ENCODE assay signal across 1 cellular context in the genomic region with DNA sequence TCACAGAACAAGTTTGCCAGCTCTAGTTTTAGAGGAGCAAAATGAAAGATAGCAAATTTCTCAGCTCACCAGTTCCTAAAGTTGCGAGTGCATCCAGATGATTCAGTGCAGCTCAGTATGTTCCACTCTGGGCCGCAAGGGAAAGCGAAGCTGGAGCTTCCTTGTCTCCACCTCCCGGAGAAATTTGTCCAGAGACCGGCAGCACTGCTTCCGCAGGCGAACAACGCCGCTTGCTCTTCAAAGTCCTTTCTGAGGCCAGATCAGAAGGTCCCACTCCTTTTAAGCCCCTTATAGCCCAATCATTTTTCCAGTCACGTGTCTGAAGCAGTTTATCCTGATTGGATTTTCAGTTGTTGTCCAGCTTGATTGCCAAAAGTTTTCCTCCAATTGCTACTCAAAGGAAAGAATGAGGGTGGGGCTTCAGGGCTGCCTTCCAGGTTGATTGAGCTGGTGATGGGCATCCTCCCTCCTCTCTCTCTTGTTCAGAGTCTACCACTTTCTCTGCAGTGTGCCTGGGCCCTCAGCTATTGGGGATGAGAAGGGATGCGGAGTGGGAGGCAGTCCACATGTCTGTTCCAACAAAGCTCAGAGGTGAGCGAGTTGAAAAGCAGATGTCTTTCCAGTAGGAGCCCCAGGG.
TF ChIP-seq lines count a peak whose summit lies in the region.

A gene with protein sequence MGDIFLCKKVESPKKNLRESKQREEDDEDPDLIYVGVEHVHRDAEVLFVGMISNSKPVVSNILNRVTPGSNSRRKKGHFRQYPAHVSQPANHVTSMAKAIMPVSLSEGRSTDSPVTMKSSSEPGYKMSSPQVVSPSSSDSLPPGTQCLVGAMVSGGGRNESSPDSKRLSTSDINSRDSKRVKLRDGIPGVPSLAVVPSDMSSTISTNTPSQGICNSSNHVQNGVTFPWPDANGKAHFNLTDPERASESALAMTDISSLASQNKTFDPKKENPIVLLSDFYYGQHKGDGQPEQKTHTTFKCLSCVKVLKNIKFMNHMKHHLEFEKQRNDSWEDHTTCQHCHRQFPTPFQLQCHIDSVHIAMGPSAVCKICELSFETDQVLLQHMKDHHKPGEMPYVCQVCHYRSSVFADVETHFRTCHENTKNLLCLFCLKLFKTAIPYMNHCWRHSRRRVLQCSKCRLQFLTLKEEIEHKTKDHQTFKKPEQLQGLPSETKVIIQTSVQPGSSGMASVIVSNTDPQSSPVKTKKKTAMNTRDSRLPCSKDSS (minus strand): TSS at position 251 of the 637 bp plus-strand sequence. CDS start 4,640 bp downstream, outside the sequence.

TF ChIP-seq in HepG2, 621 proteins besides CTCF, POLR2A, EP300 and RAD21 (continued from another document and continues in another):
- TF ChIP-seq, protein P1, sequence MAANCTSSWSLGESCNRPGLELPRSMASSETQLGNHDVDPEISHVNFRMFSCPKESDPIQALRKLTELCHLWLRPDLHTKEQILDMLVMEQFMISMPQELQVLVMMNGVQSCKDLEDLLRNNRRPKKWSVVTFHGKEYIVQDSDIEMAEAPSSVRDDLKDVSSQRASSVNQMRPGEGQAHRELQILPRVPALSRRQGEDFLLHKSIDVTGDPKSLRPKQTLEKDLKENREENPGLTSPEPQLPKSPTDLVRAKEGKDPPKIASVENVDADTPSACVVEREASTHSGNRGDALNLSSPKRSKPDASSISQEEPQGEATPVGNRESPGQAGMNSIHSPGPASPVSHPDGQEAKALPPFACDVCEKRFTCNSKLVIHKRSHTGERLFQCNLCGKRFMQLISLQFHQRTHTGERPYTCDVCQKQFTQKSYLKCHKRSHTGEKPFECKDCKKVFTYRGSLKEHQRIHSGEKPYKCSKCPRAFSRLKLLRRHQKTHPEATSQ (CRISPR knock-in tag; IDR thresholded peaks at IDR 0.05; ENCODE audit: borderline replicate concordance) = peak; percentile 71; the same call in 1 of the 2 replicates
- TF ChIP-seq, protein P2, sequence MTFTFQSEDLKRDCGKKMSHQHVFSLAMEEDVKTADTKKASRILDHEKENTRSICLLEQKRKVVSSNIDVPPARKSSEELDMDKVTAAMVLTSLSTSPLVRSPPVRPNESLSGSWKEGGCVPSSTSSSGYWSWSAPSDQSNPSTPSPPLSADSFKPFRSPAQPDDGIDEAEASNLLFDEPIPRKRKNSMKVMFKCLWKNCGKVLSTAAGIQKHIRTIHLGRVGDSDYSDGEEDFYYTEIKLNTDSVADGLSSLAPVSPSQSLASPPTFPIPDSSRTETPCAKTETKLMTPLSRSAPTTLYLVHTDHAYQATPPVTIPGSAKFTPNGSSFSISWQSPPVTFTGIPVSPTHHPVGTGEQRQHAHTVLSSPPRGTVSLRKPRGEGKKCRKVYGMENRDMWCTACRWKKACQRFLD (CRISPR knock-in tag; IDR thresholded peaks at IDR 0.05; ENCODE audit: borderline replicate concordance) = 0 out of 2 replicates have a peak, but pooled peaks have one; percentile 49
- TF ChIP-seq HMG20A (CRISPR knock-in tag; IDR thresholded peaks at IDR 0.05; ENCODE audit: borderline replicate concordance) (no peak), GRHL1 (CRISPR knock-in tag; conservative IDR thresholded peaks at IDR 0.05) (no peak), UBTF (CRISPR knock-in tag; IDR thresholded peaks at IDR 0.05) (peak; percentile 77), ZNF746 (CRISPR knock-in tag; IDR thresholded peaks at IDR 0.05) (no peak), PAXIP1 (CRISPR knock-in tag; conservative IDR thresholded peaks at IDR 0.05) (peak; percentile 7; the same call in 1 of the 2 replicates), KDM5A (IDR thresholded peaks at IDR 0.05; ENCODE audit: borderline replicate concordance, low read length) (no peak), MYPOP (CRISPR knock-in tag; IDR thresholded peaks at IDR 0.05) (peak; percentile 40; the same call in 1 of the 2 replicates), USF2 (IDR thresholded peaks at IDR 0.05; ENCODE audit: low read depth, low read length) (peak; percentile 93), USF2 (CRISPR knock-in tag; IDR thresholded peaks at IDR 0.05; ENCODE audit: borderline replicate concordance) (peak; percentile 95; the same call in 1 of the 2 replicates), ZSCAN31 (CRISPR knock-in tag; IDR thresholded peaks at IDR 0.05; ENCODE audit: low read depth) (0 out of 2 replicates have a peak, but pooled peaks have one; percentile 40), POGZ (CRISPR knock-in tag; IDR thresholded peaks at IDR 0.05) (peak; percentile 81), ZMYM4 (CRISPR knock-in tag; IDR thresholded peaks at IDR 0.05) (peak; percentile 97), REXO4 (CRISPR knock-in tag; IDR thresholded peaks at IDR 0.05; ENCODE audit: borderline replicate concordance) (no peak), POLR2G (IDR thresholded peaks at IDR 0.05; ENCODE audit: low read depth, low read length) (peak; percentile 92), BORCS8-MEF2B (CRISPR knock-in tag; IDR thresholded peaks at IDR 0.05) (peak; percentile 34; the same call in 1 of the 2 replicates), FOXO4 (CRISPR knock-in tag; conservative IDR thresholded peaks at IDR 0.05) (0 out of 2 replicates have a peak, but pooled peaks have one; percentile 39), ZNF253 (CRISPR knock-in tag; IDR thresholded peaks at IDR 0.05; ENCODE audit: borderline replicate concordance) (no peak), XRCC5 (optimal IDR thresholded peaks at IDR 0.05; ENCODE audit: low read length) (peak; percentile 66), ZNF333 (CRISPR knock-in tag; IDR thresholded peaks at IDR 0.05; ENCODE audit: borderline replicate concordance) (no peak), RFXAP (CRISPR knock-in tag; IDR thresholded peaks at IDR 0.05; ENCODE audit: borderline replicate concordance) (peak; percentile 82), KAT8 (CRISPR knock-in tag; IDR thresholded peaks at IDR 0.05) (peak; percentile 26; the same call in 1 of the 2 replicates), PITX1 (CRISPR knock-in tag; IDR thresholded peaks at IDR 0.05) (peak; percentile 55; the same call in 1 of the 2 replicates), KDM3A (CRISPR knock-in tag; IDR thresholded peaks at IDR 0.05; ENCODE audit: low read depth) (no peak), GPBP1L1 (CRISPR knock-in tag; IDR thresholded peaks at IDR 0.05) (no peak), HOMEZ (CRISPR knock-in tag; IDR thresholded peaks at IDR 0.05; ENCODE audit: low read depth) (peak; percentile 56; the same call in 1 of the 2 replicates), KDM5B (CRISPR knock-in tag; IDR thresholded peaks at IDR 0.05; ENCODE audit: borderline replicate concordance) (no peak), KDM2A (CRISPR knock-in tag; IDR thresholded peaks at IDR 0.05; ENCODE audit: borderline replicate concordance, low read depth) (no peak), ATF7 (IDR thresholded peaks at IDR 0.05) (no peak), ATF7 (CRISPR knock-in tag; IDR thresholded peaks at IDR 0.05) (no peak), ZNF207 (IDR thresholded peaks at IDR 0.05; ENCODE audit: borderline replicate concordance) (no peak)
